18 cellular contexts compared by ENCODE assay signal in genomic region chr6:124984668-124985338, GRCh38. TPM values are rescaled to one million over a fixed set of nuclear protein-coding genes. Genes with fewer than 3 reads are reported as not detected.
DNase-seq lines count a peak whose midpoint lies in the region; ATAC-seq, FAIRE-seq and TF ChIP-seq lines count a peak whose summit lies in the region.
"Had no signal": no experiment of that assay in that cellular context is flagged by ENCODE, and none has a peak within 500 bp of the region (broad histone marks: within the 10 kb centered on the region; RNA-seq: fewer than 3 reads in every experiment).

No MANE protein-coding gene starts in this region.

- H3K27me3 Mint-ChIP-seq in mesothelial cell of epicardium (ENCODE audit: low read depth), result no peaks in the 10 kb centered on the region
- H3K27me3 Mint-ChIP-seq: B cell had no signal

- no peak overlapping the region for H3K4me3 ChIP-seq in bronchial epithelial cell (ENCODE audit: low read depth, low read length)
- H3K4me3 ChIP-seq: esophagus squamous epithelium, sigmoid colon had no signal

- H3K27me3 ChIP-seq in bronchial epithelial cell (ENCODE audit: control insufficient read depth, insufficient read depth, low read length), result no peaks in the 10 kb centered on the region
- H3K27me3 ChIP-seq: esophagus squamous epithelium, sigmoid colon had no signal

- H3K27ac Mint-ChIP-seq in mesothelial cell of epicardium, result peak overlapping the region; percentile 69
- H3K27ac Mint-ChIP-seq: B cell had no signal

- H3K4me1 Mint-ChIP-seq in mesothelial cell of epicardium, result peaks cover 46% of the 10 kb centered on the region
- H3K4me1 Mint-ChIP-seq: B cell had no signal

- peaks cover 27% of the 10 kb centered on the region for H3K36me3 Mint-ChIP-seq in mesothelial cell of epicardium

- no peak overlapping the region for H3K4me3 Mint-ChIP-seq in mesothelial cell of epicardium
- H3K4me3 Mint-ChIP-seq: B cell had no signal

- ATAC-seq in GM19455 (IDR thresholded peaks at IDR 0.05; ENCODE audit: unreplicated experiment) (no peak), GM21717 (IDR thresholded peaks at IDR 0.05; ENCODE audit: unreplicated experiment) (no peak)

- no peak for FAIRE-seq in bronchial epithelial cell (lab: Jason Lieb, UNC)

- peaks cover 17% of the 10 kb centered on the region for H3K9me3 Mint-ChIP-seq in mesothelial cell of epicardium

- H3K36me3 ChIP-seq in bronchial epithelial cell (ENCODE audit: control insufficient read depth, insufficient read depth, low read length), result no peaks in the 10 kb centered on the region
- H3K36me3 ChIP-seq: sigmoid colon had no signal

- no peak for TF ChIP-seq CTCF in bronchial epithelial cell (IDR thresholded peaks at IDR 0.05; ENCODE audit: insufficient read depth, low read length, severe bottlenecking)
- TF ChIP-seq CTCF in mesothelial cell of epicardium (IDR thresholded peaks at IDR 0.05; ENCODE audit: unreplicated experiment), result no peak

- DNase-seq in EH (ENCODE audit: low read depth) (peak; percentile 63), OCI-M1 (lab: John Stamatoyannopoulos, UW) (peak; percentile 36), bronchial epithelial cell (ENCODE audit: low read depth) (peak; percentile 69), mesothelial cell of epicardium (ENCODE audit: low spot score in 2 of 2, unreplicated experiment in 2 of 2) (no peak), C1 segment of cervical spinal cord (lab: John Stamatoyannopoulos, UW) (no peak), NCI-H1417 (lab: John Stamatoyannopoulos, UW) (no peak)
- DNase-seq: activated CD4-positive, alpha-beta T cell treated with anti-CD3 and anti-CD28 coated beads for 4 hours; activated CD8-positive, alpha-beta memory T cell treated with anti-CD3 and anti-CD28 coated beads, Interleukin-2, amount 50 U/mL, for 4 hours; esophagus squamous epithelium; KBM-7; NCI-H1105; NK-92 treated with Interleukin-12 subunit alpha and Interleukin-12 subunit beta, amount 100 ng/mL, for 24 hours; nucleus accumbens; SIG-M5; sigmoid colon had no signal

RNA-seq across cellular contexts. Expression of gene RNF217, which starts 22.6 kb away (rescaled TPM):
- total RNA-seq in bronchial epithelial cell (14.2 and 16.3 TPM in 2 replicates), mesothelial cell of epicardium (49.8 to 54.9 TPM (median 51.1 TPM) in 3 replicates)
- total RNA-seq: B cell had no signal

Comparison
In these comparisons a context has a peak if more than half of its experiments do, and no peak if none do; other contexts are left out.
1. DNase-seq: peak in EH (single experiment), OCI-M1 (single experiment) and bronchial epithelial cell (single experiment); none in mesothelial cell of epicardium (0 of 2), C1 segment of cervical spinal cord (0 of 14) and NCI-H1417 (0 of 3).